Comparison of ENCODE assay signal across 2 cellular contexts in the genomic region with DNA sequence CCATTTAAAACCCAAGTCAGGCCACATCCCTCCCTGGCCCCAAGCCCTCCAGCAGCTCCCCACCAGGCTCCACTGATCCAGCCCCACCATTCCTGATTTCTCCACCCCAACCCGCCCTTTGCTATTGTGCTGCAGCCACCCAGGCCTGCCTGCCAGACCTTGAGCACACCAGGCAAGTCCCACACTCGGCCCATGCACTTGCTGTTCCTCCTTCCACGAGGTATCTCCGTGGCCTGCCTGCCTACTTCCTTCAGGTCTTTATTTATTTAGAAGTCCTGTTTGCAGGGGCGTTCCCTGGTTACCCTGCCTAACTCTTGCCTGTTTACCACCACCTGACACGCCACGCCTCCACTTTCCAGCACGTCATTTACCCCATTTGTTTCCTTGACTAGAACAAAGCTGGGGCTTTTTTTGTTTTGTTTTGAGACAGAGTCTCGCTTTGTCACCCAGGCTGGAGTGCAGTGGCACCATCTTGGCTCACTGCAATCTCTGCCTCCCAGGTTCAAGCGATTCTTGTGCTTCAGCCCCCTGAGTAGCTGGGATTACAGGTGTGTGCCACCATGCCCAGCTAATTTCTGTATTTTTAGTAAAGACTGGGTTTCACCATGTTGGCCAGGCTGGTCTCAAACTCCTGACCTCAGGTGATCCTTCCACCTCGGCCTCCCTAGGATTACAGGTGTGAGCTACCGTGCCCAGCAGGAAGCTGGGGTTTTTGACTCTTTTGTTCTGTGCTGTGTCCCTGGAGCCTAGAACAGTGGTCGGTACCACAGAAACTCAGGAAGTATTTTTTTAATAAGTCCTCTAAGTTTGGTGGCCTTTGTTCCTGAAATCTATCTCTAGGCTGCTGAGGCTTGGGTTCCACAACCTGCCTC.
A peak's percentile ranks its signal among the peaks of the same experiment; 100 is the strongest.
TF ChIP-seq lines count a peak whose summit lies in the region.

No MANE protein-coding gene starts in this region.

TF ChIP-seq in A549, 52 proteins besides CTCF, POLR2A, EP300 and RAD21:
- no peak for TF ChIP-seq BHLHE40 (IDR thresholded peaks at IDR 0.05; ENCODE audit: low read depth, low read length)
- TF ChIP-seq CEBPB (IDR thresholded peaks at IDR 0.05) = no peak
- TF ChIP-seq JUN (IDR thresholded peaks at IDR 0.05) = no peak
- TF ChIP-seq CBX2 (IDR thresholded peaks at IDR 0.05; ENCODE audit: borderline replicate concordance, low read depth) = no peak
- TF ChIP-seq SMC3 (IDR thresholded peaks at IDR 0.05) = no peak
- no peak for TF ChIP-seq HOXA7 (CRISPR knock-in tag; IDR thresholded peaks at IDR 0.05)
- TF ChIP-seq TFCP2L1 (CRISPR knock-in tag; IDR thresholded peaks at IDR 0.05) = no peak
- no peak for TF ChIP-seq EHF (CRISPR knock-in tag; IDR thresholded peaks at IDR 0.05)
- no peak for TF ChIP-seq ZSCAN20 (CRISPR knock-in tag; IDR thresholded peaks at IDR 0.05)
- no peak for TF ChIP-seq MAFK (IDR thresholded peaks at IDR 0.05; ENCODE audit: partially characterized antibody)
- no peak for TF ChIP-seq ZNF302 (CRISPR knock-in tag; IDR thresholded peaks at IDR 0.05)
- TF ChIP-seq HOXB5 (CRISPR knock-in tag; IDR thresholded peaks at IDR 0.05) = no peak
- TF ChIP-seq, protein P1, sequence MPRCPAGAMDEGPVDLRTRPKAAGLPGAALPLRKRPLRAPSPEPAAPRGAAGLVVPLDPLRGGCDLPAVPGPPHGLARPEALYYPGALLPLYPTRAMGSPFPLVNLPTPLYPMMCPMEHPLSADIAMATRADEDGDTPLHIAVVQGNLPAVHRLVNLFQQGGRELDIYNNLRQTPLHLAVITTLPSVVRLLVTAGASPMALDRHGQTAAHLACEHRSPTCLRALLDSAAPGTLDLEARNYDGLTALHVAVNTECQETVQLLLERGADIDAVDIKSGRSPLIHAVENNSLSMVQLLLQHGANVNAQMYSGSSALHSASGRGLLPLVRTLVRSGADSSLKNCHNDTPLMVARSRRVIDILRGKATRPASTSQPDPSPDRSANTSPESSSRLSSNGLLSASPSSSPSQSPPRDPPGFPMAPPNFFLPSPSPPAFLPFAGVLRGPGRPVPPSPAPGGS (IDR thresholded peaks at IDR 0.05) = no peak
- no peak for TF ChIP-seq HOXB13 (CRISPR knock-in tag; IDR thresholded peaks at IDR 0.05; ENCODE audit: low read depth)
- TF ChIP-seq, protein P2, sequence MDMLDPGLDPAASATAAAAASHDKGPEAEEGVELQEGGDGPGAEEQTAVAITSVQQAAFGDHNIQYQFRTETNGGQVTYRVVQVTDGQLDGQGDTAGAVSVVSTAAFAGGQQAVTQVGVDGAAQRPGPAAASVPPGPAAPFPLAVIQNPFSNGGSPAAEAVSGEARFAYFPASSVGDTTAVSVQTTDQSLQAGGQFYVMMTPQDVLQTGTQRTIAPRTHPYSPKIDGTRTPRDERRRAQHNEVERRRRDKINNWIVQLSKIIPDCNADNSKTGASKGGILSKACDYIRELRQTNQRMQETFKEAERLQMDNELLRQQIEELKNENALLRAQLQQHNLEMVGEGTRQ (IDR thresholded peaks at IDR 0.05) = no peak
- TF ChIP-seq NPAS2 (CRISPR knock-in tag; IDR thresholded peaks at IDR 0.05; ENCODE audit: borderline replicate concordance) = no peak
- no peak for TF ChIP-seq FOXS1 (CRISPR knock-in tag; IDR thresholded peaks at IDR 0.05)
- TF ChIP-seq EHMT2 (IDR thresholded peaks at IDR 0.05; ENCODE audit: low read depth) = no peak
- TF ChIP-seq ZFP36 (IDR thresholded peaks at IDR 0.05; ENCODE audit: borderline replicate concordance, partially characterized antibody) = no peak
- no peak for TF ChIP-seq MAZ (IDR thresholded peaks at IDR 0.05; ENCODE audit: borderline replicate concordance, low read depth, low read length)

TF ChIP-seq in K562, 482 proteins besides CTCF, POLR2A, EP300 and RAD21:
- TF ChIP-seq MCM2 (IDR thresholded peaks at IDR 0.05; ENCODE audit: low read depth) (no peak), KLF16 (IDR thresholded peaks at IDR 0.05) (no peak), ZC3H4 (CRISPR knock-in tag; IDR thresholded peaks at IDR 0.05; ENCODE audit: borderline replicate concordance) (no peak), MYNN (IDR thresholded peaks at IDR 0.05) (no peak), MYNN (CRISPR knock-in tag; IDR thresholded peaks at IDR 0.05) (no peak), ZNF146 (CRISPR knock-in tag; IDR thresholded peaks at IDR 0.05; ENCODE audit: unreplicated experiment) (no peak), HNRNPL (IDR thresholded peaks at IDR 0.05; ENCODE audit: low read depth, low read length) (no peak), PHB (CRISPR knock-in tag; IDR thresholded peaks at IDR 0.05) (no peak), DPF2 (IDR thresholded peaks at IDR 0.05) (no peak), MCM5 (IDR thresholded peaks at IDR 0.05; ENCODE audit: low read depth) (no peak), FOXA3 (CRISPR knock-in tag; conservative IDR thresholded peaks at IDR 0.05 in 1 of 2, IDR thresholded peaks at IDR 0.05 in 1 of 2) (peak in 1 of 2 experiments; percentile 37; a peak in 1 of 4 replicates), SRSF7 (optimal IDR thresholded peaks at IDR 0.05; ENCODE audit: low read depth, low read length) (no peak), MEF2D (tag; conservative IDR thresholded peaks at IDR 0.05; ENCODE audit: low read depth) (no peak), CBFA2T2 (conservative IDR thresholded peaks at IDR 0.05) (no peak), KDM4B (IDR thresholded peaks at IDR 0.05; ENCODE audit: borderline replicate concordance in 2 of 2, low read depth in 1 of 2) (no peak), ZFX (CRISPR knock-in tag; IDR thresholded peaks at IDR 0.05) (peak; percentile 34; the same call in 1 of the 2 replicates), CEBPG (CRISPR knock-in tag; IDR thresholded peaks at IDR 0.05) (no peak), CEBPG (tag; conservative IDR thresholded peaks at IDR 0.05 in 1 of 2, IDR thresholded peaks at IDR 0.05 in 1 of 2) (no peak), ZNF436 (CRISPR knock-in tag; IDR thresholded peaks at IDR 0.05) (no peak), STAG1 (CRISPR knock-in tag; IDR thresholded peaks at IDR 0.05; ENCODE audit: borderline replicate concordance) (no peak), PRMT5 (CRISPR knock-in tag; IDR thresholded peaks at IDR 0.05) (no peak), FOXK2 (conservative IDR thresholded peaks at IDR 0.05 in 1 of 2, IDR thresholded peaks at IDR 0.05 in 1 of 2; ENCODE audit: low read depth in 2 of 2) (0 out of 4 replicates have a peak, but pooled peaks of 1 of the 2 experiments have one; percentile 28)
- TF ChIP-seq, protein P3, sequence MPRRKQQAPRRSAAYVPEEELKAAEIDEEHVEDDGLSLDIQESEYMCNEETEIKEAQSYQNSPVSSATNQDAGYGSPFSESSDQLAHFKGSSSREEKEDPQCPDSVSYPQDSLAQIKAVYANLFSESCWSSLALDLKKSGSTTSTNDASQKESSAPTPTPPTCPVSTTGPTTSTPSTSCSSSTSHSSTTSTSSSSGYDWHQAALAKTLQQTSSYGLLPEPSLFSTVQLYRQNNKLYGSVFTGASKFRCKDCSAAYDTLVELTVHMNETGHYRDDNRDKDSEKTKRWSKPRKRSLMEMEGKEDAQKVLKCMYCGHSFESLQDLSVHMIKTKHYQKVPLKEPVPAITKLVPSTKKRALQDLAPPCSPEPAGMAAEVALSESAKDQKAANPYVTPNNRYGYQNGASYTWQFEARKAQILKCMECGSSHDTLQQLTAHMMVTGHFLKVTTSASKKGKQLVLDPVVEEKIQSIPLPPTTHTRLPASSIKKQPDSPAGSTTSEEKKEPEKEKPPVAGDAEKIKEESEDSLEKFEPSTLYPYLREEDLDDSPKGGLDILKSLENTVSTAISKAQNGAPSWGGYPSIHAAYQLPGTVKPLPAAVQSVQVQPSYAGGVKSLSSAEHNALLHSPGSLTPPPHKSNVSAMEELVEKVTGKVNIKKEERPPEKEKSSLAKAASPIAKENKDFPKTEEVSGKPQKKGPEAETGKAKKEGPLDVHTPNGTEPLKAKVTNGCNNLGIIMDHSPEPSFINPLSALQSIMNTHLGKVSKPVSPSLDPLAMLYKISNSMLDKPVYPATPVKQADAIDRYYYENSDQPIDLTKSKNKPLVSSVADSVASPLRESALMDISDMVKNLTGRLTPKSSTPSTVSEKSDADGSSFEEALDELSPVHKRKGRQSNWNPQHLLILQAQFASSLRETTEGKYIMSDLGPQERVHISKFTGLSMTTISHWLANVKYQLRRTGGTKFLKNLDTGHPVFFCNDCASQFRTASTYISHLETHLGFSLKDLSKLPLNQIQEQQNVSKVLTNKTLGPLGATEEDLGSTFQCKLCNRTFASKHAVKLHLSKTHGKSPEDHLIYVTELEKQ (CRISPR knock-in tag; IDR thresholded peaks at IDR 0.05) = no peak
- TF ChIP-seq, protein P4, sequence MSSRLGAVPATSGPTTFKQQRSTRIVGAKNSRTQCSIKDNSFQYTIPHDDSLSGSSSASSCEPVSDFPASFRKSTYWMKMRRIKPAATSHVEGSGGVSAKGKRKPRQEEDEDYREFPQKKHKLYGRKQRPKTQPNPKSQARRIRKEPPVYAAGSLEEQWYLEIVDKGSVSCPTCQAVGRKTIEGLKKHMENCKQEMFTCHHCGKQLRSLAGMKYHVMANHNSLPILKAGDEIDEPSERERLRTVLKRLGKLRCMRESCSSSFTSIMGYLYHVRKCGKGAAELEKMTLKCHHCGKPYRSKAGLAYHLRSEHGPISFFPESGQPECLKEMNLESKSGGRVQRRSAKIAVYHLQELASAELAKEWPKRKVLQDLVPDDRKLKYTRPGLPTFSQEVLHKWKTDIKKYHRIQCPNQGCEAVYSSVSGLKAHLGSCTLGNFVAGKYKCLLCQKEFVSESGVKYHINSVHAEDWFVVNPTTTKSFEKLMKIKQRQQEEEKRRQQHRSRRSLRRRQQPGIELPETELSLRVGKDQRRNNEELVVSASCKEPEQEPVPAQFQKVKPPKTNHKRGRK (tag; IDR thresholded peaks at IDR 0.05) = peak; percentile 49; the same call in 1 of the 2 replicates
- TF ChIP-seq, protein P5, sequence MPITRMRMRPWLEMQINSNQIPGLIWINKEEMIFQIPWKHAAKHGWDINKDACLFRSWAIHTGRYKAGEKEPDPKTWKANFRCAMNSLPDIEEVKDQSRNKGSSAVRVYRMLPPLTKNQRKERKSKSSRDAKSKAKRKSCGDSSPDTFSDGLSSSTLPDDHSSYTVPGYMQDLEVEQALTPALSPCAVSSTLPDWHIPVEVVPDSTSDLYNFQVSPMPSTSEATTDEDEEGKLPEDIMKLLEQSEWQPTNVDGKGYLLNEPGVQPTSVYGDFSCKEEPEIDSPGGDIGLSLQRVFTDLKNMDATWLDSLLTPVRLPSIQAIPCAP (CRISPR knock-in tag; IDR thresholded peaks at IDR 0.05; ENCODE audit: borderline replicate concordance) = no peak
- TF ChIP-seq, protein P6, sequence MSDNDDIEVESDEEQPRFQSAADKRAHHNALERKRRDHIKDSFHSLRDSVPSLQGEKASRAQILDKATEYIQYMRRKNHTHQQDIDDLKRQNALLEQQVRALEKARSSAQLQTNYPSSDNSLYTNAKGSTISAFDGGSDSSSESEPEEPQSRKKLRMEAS (CRISPR knock-in tag; IDR thresholded peaks at IDR 0.05) = 0 out of 2 replicates have a peak, but pooled peaks have one; percentile 41
- TF ChIP-seq, protein P7, sequence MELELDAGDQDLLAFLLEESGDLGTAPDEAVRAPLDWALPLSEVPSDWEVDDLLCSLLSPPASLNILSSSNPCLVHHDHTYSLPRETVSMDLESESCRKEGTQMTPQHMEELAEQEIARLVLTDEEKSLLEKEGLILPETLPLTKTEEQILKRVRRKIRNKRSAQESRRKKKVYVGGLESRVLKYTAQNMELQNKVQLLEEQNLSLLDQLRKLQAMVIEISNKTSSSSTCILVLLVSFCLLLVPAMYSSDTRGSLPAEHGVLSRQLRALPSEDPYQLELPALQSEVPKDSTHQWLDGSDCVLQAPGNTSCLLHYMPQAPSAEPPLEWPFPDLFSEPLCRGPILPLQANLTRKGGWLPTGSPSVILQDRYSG (tag; conservative IDR thresholded peaks at IDR 0.05; ENCODE audit: low read depth) = no peak
- TF ChIP-seq, protein P8, sequence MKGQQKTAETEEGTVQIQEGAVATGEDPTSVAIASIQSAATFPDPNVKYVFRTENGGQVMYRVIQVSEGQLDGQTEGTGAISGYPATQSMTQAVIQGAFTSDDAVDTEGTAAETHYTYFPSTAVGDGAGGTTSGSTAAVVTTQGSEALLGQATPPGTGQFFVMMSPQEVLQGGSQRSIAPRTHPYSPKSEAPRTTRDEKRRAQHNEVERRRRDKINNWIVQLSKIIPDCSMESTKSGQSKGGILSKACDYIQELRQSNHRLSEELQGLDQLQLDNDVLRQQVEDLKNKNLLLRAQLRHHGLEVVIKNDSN (CRISPR knock-in tag; IDR thresholded peaks at IDR 0.05) = peak; percentile 27
